1 cellular context compared by ENCODE assay signal in genomic region chr5:107215581-107215980, GRCh38.
TF ChIP-seq lines count a peak whose summit lies in the region.

No MANE protein-coding gene starts in this region.

TF ChIP-seq in H1, 55 proteins besides CTCF, POLR2A, EP300 and RAD21:
- TF ChIP-seq JUND (IDR thresholded peaks at IDR 0.05; ENCODE audit: low read length) = no peak
- TF ChIP-seq SIX5 (IDR thresholded peaks at IDR 0.05; ENCODE audit: low read depth, low read length) = no peak
- TF ChIP-seq KDM5A (IDR thresholded peaks at IDR 0.05; ENCODE audit: low read length) = no peak
- TF ChIP-seq TAF7 (optimal IDR thresholded peaks at IDR 0.05; ENCODE audit: borderline replicate concordance, low read depth, low read length) = no peak
- TF ChIP-seq SP4 (IDR thresholded peaks at IDR 0.05; ENCODE audit: low read length) = no peak
- TF ChIP-seq CEBPB (IDR thresholded peaks at IDR 0.05; ENCODE audit: low read depth, low read length) = no peak
- TF ChIP-seq E2F6 (IDR thresholded peaks at IDR 0.05) = no peak
- TF ChIP-seq SP1 (IDR thresholded peaks at IDR 0.05; ENCODE audit: low read depth, low read length) = no peak
- TF ChIP-seq JUN (IDR thresholded peaks at IDR 0.05; ENCODE audit: low read depth, low read length) = no peak
- no peak for TF ChIP-seq PHF8 (conservative IDR thresholded peaks at IDR 0.05; ENCODE audit: low read depth, low read length)
- no peak for TF ChIP-seq SIN3A (conservative IDR thresholded peaks at IDR 0.05 in 1 of 2, IDR thresholded peaks at IDR 0.05 in 1 of 2; ENCODE audit: low read depth in 1 of 2, low read length in 2 of 2)
- no peak for TF ChIP-seq SUZ12 (IDR thresholded peaks at IDR 0.05; ENCODE audit: low read length)
- no peak for TF ChIP-seq MAFK (IDR thresholded peaks at IDR 0.05; ENCODE audit: low read depth, low read length)
- no peak for TF ChIP-seq NRF1 (IDR thresholded peaks at IDR 0.05; ENCODE audit: low read depth, low read length)
